In the genomic region with DNA sequence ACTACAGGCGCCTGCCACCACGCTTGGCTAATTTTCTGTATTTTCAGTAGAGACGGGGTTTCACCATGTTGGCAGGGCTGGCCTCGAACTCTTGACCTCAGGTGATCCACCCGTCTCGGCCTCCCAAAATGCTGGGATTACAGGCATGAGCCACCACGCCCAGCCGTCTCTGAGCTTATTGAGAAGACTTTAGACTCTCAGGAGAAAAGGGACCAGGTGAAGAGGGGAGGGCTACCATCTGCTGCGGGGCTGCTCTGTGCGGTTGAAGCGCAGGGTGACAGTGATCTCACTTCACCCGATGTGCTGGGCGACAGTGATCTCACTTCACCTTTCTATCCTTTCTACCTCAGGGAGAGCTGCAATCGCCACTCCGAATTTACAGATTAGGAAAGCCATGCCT, we compare ENCODE assay signal across 28 cellular contexts.
"Had no signal": no experiment of that assay in that cellular context is flagged by ENCODE, and none has a peak within 500 bp of the region (broad histone marks: within the 10 kb centered on the region; RNA-seq: fewer than 3 reads in every experiment).

No MANE protein-coding gene starts in this region.

- H3K4me1 ChIP-seq: adrenal gland, body of pancreas, esophagus squamous epithelium, gastroesophageal sphincter, heart right ventricle had no signal

- H3K9me3 ChIP-seq: adrenal gland, body of pancreas, esophagus squamous epithelium, gastroesophageal sphincter, heart right ventricle had no signal

- H3K27ac ChIP-seq: adrenal gland, body of pancreas, esophagus squamous epithelium, gastroesophageal sphincter, heart right ventricle had no signal

- H3K4me3 ChIP-seq: adrenal gland, body of pancreas, esophagus squamous epithelium, gastroesophageal sphincter, heart right ventricle had no signal

- H3K27me3 ChIP-seq: adrenal gland, body of pancreas, esophagus squamous epithelium, gastroesophageal sphincter, heart right ventricle had no signal

- ATAC-seq: activated naive CD8-positive, alpha-beta T cell treated with anti-CD3 and anti-CD28 coated beads, Interleukin-2, amount 50 U/mL, for 24 hours; body of pancreas; effector memory CD8-positive, alpha-beta T cell; gastroesophageal sphincter; heart right ventricle; WTC11 had no signal

- DNase-seq: activated CD4-positive, alpha-beta memory T cell treated with anti-CD3 and anti-CD28 coated beads, Interleukin-2, amount 10 ng/mL, durations not matched to agents 7 days and 5 days; activated CD4-positive, alpha-beta T cell treated with anti-CD3 and anti-CD28 coated beads for 1 hour; activated CD4-positive, alpha-beta T cell treated with anti-CD3 and anti-CD28 coated beads for 4 hours; activated CD4-positive, alpha-beta T cell treated with anti-CD3 and anti-CD28 coated beads, Interleukin-2, amount 10 ng/mL, durations not matched to agents 7 days and 5 days; activated CD4-positive, alpha-beta T cell treated with anti-CD3 and anti-CD28 coated beads, Interleukin-2, amount 50 U/mL, for 4 hours; activated CD8-positive, alpha-beta memory T cell treated with anti-CD3 and anti-CD28 coated beads, Interleukin-2, amount 50 U/mL, for 48 hours; activated effector memory CD4-positive, alpha-beta T cell treated with anti-CD3 and anti-CD28 coated beads, Interleukin-2, amount 50 U/mL, for 16 hours; activated naive CD4-positive, alpha-beta T cell treated with anti-CD3 and anti-CD28 coated beads for 36 hours; activated naive CD8-positive, alpha-beta T cell treated with anti-CD3 and anti-CD28 coated beads for 36 hours; activated naive CD8-positive, alpha-beta T cell treated with anti-CD3 and anti-CD28 coated beads, Interleukin-2, amount 50 U/mL, for 24 hours; activated T-cell treated with anti-CD3 and anti-CD28 coated beads for 4 hours; activated T-cell treated with anti-CD3 and anti-CD28 coated beads, Interleukin-2, amount 50 U/mL, for 24 hours; amygdala; aorta; body of pancreas; caudate nucleus; cortex of kidney; dermis blood vessel endothelial cell; effector CD4-positive, alpha-beta T cell; effector memory CD8-positive, alpha-beta T cell; erythroblast; esophagus squamous epithelium; foreskin melanocyte; heart right ventricle; T-helper 2 cell had no signal
